18 cellular contexts compared by ENCODE assay signal in the genomic region with DNA sequence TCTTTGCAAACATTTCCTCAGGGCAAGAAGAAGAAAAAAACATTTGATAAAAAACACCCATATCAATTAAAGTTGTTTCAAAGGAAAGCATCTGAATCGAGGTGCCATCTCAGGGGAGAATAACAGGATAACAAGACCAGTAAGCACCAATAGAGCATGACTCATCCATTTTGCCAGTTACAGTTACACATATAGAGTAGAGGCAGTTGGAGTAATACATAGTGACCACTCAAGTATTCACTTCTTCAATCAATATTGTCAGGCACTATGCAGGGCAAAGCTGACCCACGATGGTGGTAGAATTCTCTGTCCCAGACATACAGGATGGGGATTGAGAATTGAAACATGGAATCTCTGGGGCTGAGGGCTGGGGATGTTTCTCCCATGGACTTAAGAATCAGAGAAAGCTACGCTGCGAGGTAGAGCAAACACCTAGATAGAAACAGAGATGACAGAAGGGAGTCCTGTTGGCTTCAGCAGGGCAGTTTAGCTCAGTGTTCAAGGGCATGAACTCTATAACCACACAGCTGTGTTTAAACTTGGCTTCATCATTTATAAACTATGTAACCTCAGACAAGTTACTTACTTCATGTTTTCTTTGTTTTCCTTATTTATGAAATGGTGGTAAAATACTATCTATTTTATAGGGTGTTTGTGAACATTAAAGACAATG.
DNase-seq lines count a peak whose midpoint lies in the region; ATAC-seq and TF ChIP-seq lines count a peak whose summit lies in the region.
"Had no signal": no experiment of that assay in that cellular context is flagged by ENCODE, and none has a peak within 500 bp of the region (broad histone marks: within the 10 kb centered on the region; RNA-seq: fewer than 3 reads in every experiment).

No MANE protein-coding gene starts in this region.

- ATAC-seq in RWPE2 (ENCODE audit: low read depth) (peak; percentile 69), gastroesophageal sphincter (no peak)
- no peak for ATAC-seq in naive thymus-derived CD8-positive, alpha-beta T cell
- ATAC-seq: CD8-positive, alpha-beta T cell; left colon had no signal

- H3K4me2 ChIP-seq in skeletal muscle satellite cell (ENCODE audit: low read length), result peak overlapping the region; percentile 7

- WGBS in gastroesophageal sphincter (ENCODE audit: low coverage in 1 of 2), 2 donors, result 79 to 88% methylated on average over 3 to 4 of the region's 4 CpGs

- peaks cover 9% of the 10 kb centered on the region for H3K9me3 Mint-ChIP-seq in MCF 10A (ENCODE audit: unreplicated experiment)
- H3K9me3 Mint-ChIP-seq in naive thymus-derived CD8-positive, alpha-beta T cell, result peaks cover 4 to 38% (median 21%) of the 10 kb centered on the region in 9 donors

- H3K4me3 Mint-ChIP-seq in MCF 10A (ENCODE audit: unreplicated experiment), result no peak overlapping the region
- no peak overlapping the region for H3K4me3 Mint-ChIP-seq in naive thymus-derived CD8-positive, alpha-beta T cell
- H3K4me3 Mint-ChIP-seq: CD8-positive, alpha-beta T cell had no signal

- H3K27ac ChIP-seq in breast epithelium (no peak overlapping the region), RWPE2 (ENCODE audit: poor library complexity, severe bottlenecking) (no peak overlapping the region), gastroesophageal sphincter (no peak overlapping the region)
- H3K27ac ChIP-seq: sigmoid colon, uterus had no signal

- H3K36me3 Mint-ChIP-seq in MCF 10A (ENCODE audit: insufficient read depth, unreplicated experiment), result peaks cover under 1% of the 10 kb centered on the region
- peaks cover 0 to 10% (median 0%) of the 10 kb centered on the region in 3 donors for H3K36me3 Mint-ChIP-seq in naive thymus-derived CD8-positive, alpha-beta T cell
- H3K36me3 Mint-ChIP-seq: CD8-positive, alpha-beta T cell had no signal

- DNase-seq in MCF 10A (ENCODE audit: unreplicated experiment), result peak; percentile 16
- no peak for DNase-seq in breast epithelium (ENCODE audit: low spot score in 2 of 2)
- DNase-seq in RWPE2 (ENCODE audit: low spot score), result no peak
- DNase-seq in fibroblast of gingiva (ENCODE audit: low read depth), result peak; percentile 20
- no peak for DNase-seq in naive thymus-derived CD8-positive, alpha-beta T cell
- no peak for DNase-seq in posterior vena cava (ENCODE audit: low spot score)
- DNase-seq: activated CD4-positive, alpha-beta T cell treated with anti-CD3 and anti-CD28 coated beads, Interleukin-2, amount 50 U/mL, for 1 hour; activated naive CD4-positive, alpha-beta T cell treated with anti-CD3 and anti-CD28 coated beads, Interleukin-2, amount 50 U/mL, for 16 hours; CD8-positive, alpha-beta T cell; DND-41; effector CD4-positive, alpha-beta T cell; left colon; NCI-H526; sigmoid colon; stimulated activated CD4-positive, alpha-beta T cell treated with anti-CD3 and anti-CD28 coated beads, Interleukin-2, amount 100 ng/mL, for 24 hours; uterus had no signal

- no peak overlapping the region for H3K27ac Mint-ChIP-seq in MCF 10A (ENCODE audit: low read depth, unreplicated experiment)
- H3K27ac Mint-ChIP-seq in naive thymus-derived CD8-positive, alpha-beta T cell, result no peak overlapping the region
- H3K27ac Mint-ChIP-seq: CD8-positive, alpha-beta T cell had no signal

- H3K36me3 ChIP-seq in breast epithelium (no peaks in the 10 kb centered on the region), RWPE2 (ENCODE audit: low read depth) (no peaks in the 10 kb centered on the region), skeletal muscle satellite cell (ENCODE audit: insufficient read depth, low read length) (no peaks in the 10 kb centered on the region), gastroesophageal sphincter (no peaks in the 10 kb centered on the region)
- H3K36me3 ChIP-seq: sigmoid colon, uterus had no signal

- TF ChIP-seq POLR2A in breast epithelium (IDR thresholded peaks at IDR 0.05), result no peak
- no peak for TF ChIP-seq POLR2A in gastroesophageal sphincter (IDR thresholded peaks at IDR 0.05)

- no peaks in the 10 kb centered on the region for H3K4me1 Mint-ChIP-seq in MCF 10A (ENCODE audit: insufficient read depth, unreplicated experiment)
- no peaks in the 10 kb centered on the region for H3K4me1 Mint-ChIP-seq in naive thymus-derived CD8-positive, alpha-beta T cell

- H3K27me3 Mint-ChIP-seq in MCF 10A (ENCODE audit: insufficient read depth, unreplicated experiment), result no peaks in the 10 kb centered on the region
- H3K27me3 Mint-ChIP-seq in naive thymus-derived CD8-positive, alpha-beta T cell, result no peaks in the 10 kb centered on the region

- TF ChIP-seq CTCF in MCF 10A (IDR thresholded peaks at IDR 0.05; ENCODE audit: unreplicated experiment), result no peak
- TF ChIP-seq CTCF in breast epithelium (IDR thresholded peaks at IDR 0.05), result no peak
- no peak for TF ChIP-seq CTCF in RWPE2 (IDR thresholded peaks at IDR 0.05; ENCODE audit: poor library complexity, severe bottlenecking)
- no peak for TF ChIP-seq CTCF in gastroesophageal sphincter (IDR thresholded peaks at IDR 0.05)

- H3K4me3 ChIP-seq in breast epithelium (no peak overlapping the region), RWPE2 (ENCODE audit: severe bottlenecking) (no peak overlapping the region), skeletal muscle satellite cell (ENCODE audit: low read length) (no peak overlapping the region), gastroesophageal sphincter (no peak overlapping the region)
- H3K4me3 ChIP-seq: sigmoid colon, uterus had no signal

- POLR2A ChIA-PET in MCF 10A (lab: Yijun Ruan, JAX), result interaction anchor here (0.5 to 0.7 kb wide), 2 partner anchors 196 to 347 kb away, joined by 3 read pairs; no protein-coding TSS in a partner anchor
- POLR2A ChIA-PET in naive thymus-derived CD8-positive, alpha-beta T cell (lab: Charles Lee), result no interaction called here

- BruUV-seq in MCF 10A (replicated peaks; lab: Mats Ljungman, UMichigan), result no TSS peak

- H3K27me3 ChIP-seq in breast epithelium, result no peaks in the 10 kb centered on the region
- H3K27me3 ChIP-seq in RWPE2 (ENCODE audit: insufficient read depth, poor library complexity, severe bottlenecking), result no peaks in the 10 kb centered on the region
- H3K27me3 ChIP-seq in skeletal muscle satellite cell (ENCODE audit: control insufficient read depth, insufficient read depth, low read length), result no peaks in the 10 kb centered on the region
- H3K27me3 ChIP-seq in gastroesophageal sphincter, result no peaks in the 10 kb centered on the region
- H3K27me3 ChIP-seq: sigmoid colon, uterus had no signal

- H3K9ac ChIP-seq in skeletal muscle satellite cell (ENCODE audit: low read depth, low read length), result no peak overlapping the region

- no peak for TF ChIP-seq EP300 in gastroesophageal sphincter (IDR thresholded peaks at IDR 0.05)

- H3K4me1 ChIP-seq in breast epithelium (no peaks in the 10 kb centered on the region), RWPE2 (ENCODE audit: insufficient read depth, poor library complexity, severe bottlenecking) (no peaks in the 10 kb centered on the region), skeletal muscle satellite cell (ENCODE audit: control insufficient read depth, insufficient read depth, low read length) (peaks cover 6% of the 10 kb centered on the region), gastroesophageal sphincter (no peaks in the 10 kb centered on the region)
- H3K4me1 ChIP-seq: uterus had no signal

- peaks cover 0 to 6% of the 10 kb centered on the region in 2 donors for H3K9me3 ChIP-seq in breast epithelium
- H3K9me3 ChIP-seq in RWPE2 (ENCODE audit: severe bottlenecking), result no peaks in the 10 kb centered on the region
- no peaks in the 10 kb centered on the region for H3K9me3 ChIP-seq in skeletal muscle satellite cell (replicated peaks; ENCODE audit: low read length)
- peaks cover 0 to 3% (median 0%) of the 10 kb centered on the region in 3 donors for H3K9me3 ChIP-seq in gastroesophageal sphincter
- H3K9me3 ChIP-seq: uterus had no signal

- intact Hi-C loops in MCF 10A (cut with micrococcal nuclease), result no loop called here
- intact Hi-C loops in breast epithelium (cut with DNase I; ENCODE audit: low total_unique reads), result no loop called here
- intact Hi-C loops in posterior vena cava (cut with DNase I), result no loop called here

- CTCF ChIA-PET in MCF 10A (lab: Yijun Ruan, JAX), result interaction anchor here (1.0 to 1.4 kb wide), 3 partner anchors 10 to 194 kb away, joined by 3 to 4 read pairs (median 3); no protein-coding TSS in a partner anchor

Comparison
In these comparisons a context has a peak if more than half of its experiments do, and no peak if none do; other contexts are left out.
1. DNase-seq: peak in MCF 10A (single experiment) and fibroblast of gingiva (single experiment); none in breast epithelium (0 of 2), RWPE2 (single experiment), naive thymus-derived CD8-positive, alpha-beta T cell (0 of 10) and posterior vena cava (single experiment).